In genomic region chr17:38796451-38796850, GRCh38 we compare ENCODE assay signal across 14 cellular contexts. TPM values are rescaled to one million over a fixed set of nuclear protein-coding genes. Genes with fewer than 3 reads are reported as not detected.
DNase-seq lines count a peak whose midpoint lies in the region; ATAC-seq and TF ChIP-seq lines count a peak whose summit lies in the region.
"Had no signal": no experiment of that assay in that cellular context is flagged by ENCODE, and none has a peak within 500 bp of the region (broad histone marks: within the 10 kb centered on the region; RNA-seq: fewer than 3 reads in every experiment).

No MANE protein-coding gene starts in this region.

- POLR2A ChIA-PET in CD8-positive, alpha-beta memory T cell (lab: Charles Lee): no interaction called here

- no peak for DNase-seq in CD8-positive, alpha-beta memory T cell
- no peak for DNase-seq in nephron progenitor cell
- no peak for DNase-seq in right atrium auricular region (ENCODE audit: low spot score)
- DNase-seq in MG63: no peak
- DNase-seq in progenitor cell of endocrine pancreas (ENCODE audit: low spot score, unreplicated experiment): no peak
- DNase-seq: activated effector memory CD4-positive, alpha-beta T cell treated with anti-CD3 and anti-CD28 coated beads, Interleukin-2, amount 50 U/mL, for 16 hours; C1 segment of cervical spinal cord; left cardiac atrium; MM.1S; NCI-H2029; NCI-H510A; OCI-M1 had no signal

- peak overlapping the region in 4 of 7 donors; percentile 11 to 100 (median 92) for H3K4me3 Mint-ChIP-seq in CD8-positive, alpha-beta memory T cell
- peak overlapping the region; percentile 94 for H3K4me3 Mint-ChIP-seq in activated T-helper 17 cell treated with anti-CD3 and anti-CD28 coated beads, Interleukin-2, amount 50 U/mL, for 72 hours
- H3K4me3 Mint-ChIP-seq in nephron progenitor cell (peak overlapping the region; percentile 0), progenitor cell of endocrine pancreas (ENCODE audit: low read depth) (no peak overlapping the region)

- no peak overlapping the region for H3K4me3 ChIP-seq in CD8-positive, alpha-beta memory T cell (ENCODE audit: low read length)
- H3K4me3 ChIP-seq in right atrium auricular region: no peak overlapping the region
- no peak overlapping the region for H3K4me3 ChIP-seq in MG63

- H3K27ac ChIP-seq in CD8-positive, alpha-beta memory T cell (ENCODE audit: low read depth, low read length): no peak overlapping the region
- peak overlapping the region in 1 of 2 donors; percentile 13 for H3K27ac ChIP-seq in right atrium auricular region

- H3K27me3 Mint-ChIP-seq in CD8-positive, alpha-beta memory T cell: no peaks in the 10 kb centered on the region
- no peaks in the 10 kb centered on the region for H3K27me3 Mint-ChIP-seq in activated T-helper 17 cell treated with anti-CD3 and anti-CD28 coated beads, Interleukin-2, amount 50 U/mL, for 72 hours
- peaks cover 5% of the 10 kb centered on the region for H3K27me3 Mint-ChIP-seq in nephron progenitor cell (ENCODE audit: low read depth, poor library complexity)
- no peaks in the 10 kb centered on the region for H3K27me3 Mint-ChIP-seq in progenitor cell of endocrine pancreas

- H3K9me3 ChIP-seq in CD8-positive, alpha-beta memory T cell (ENCODE audit: low read length): no peaks in the 10 kb centered on the region
- H3K9me3 ChIP-seq in right atrium auricular region (no peaks in the 10 kb centered on the region), MG63 (no peaks in the 10 kb centered on the region)

- H3K36me3 ChIP-seq in CD8-positive, alpha-beta memory T cell (ENCODE audit: insufficient read depth, low read length): peaks cover 5% of the 10 kb centered on the region
- H3K36me3 ChIP-seq in right atrium auricular region (peaks cover 5% of the 10 kb centered on the region), MG63 (peaks cover 34% of the 10 kb centered on the region)

- H3K36me3 Mint-ChIP-seq in CD8-positive, alpha-beta memory T cell: peaks cover 0 to 48% (median 4%) of the 10 kb centered on the region in 3 donors
- H3K36me3 Mint-ChIP-seq in activated T-helper 17 cell treated with anti-CD3 and anti-CD28 coated beads, Interleukin-2, amount 50 U/mL, for 72 hours (ENCODE audit: low read depth): peaks cover 64% of the 10 kb centered on the region
- peaks cover 54% of the 10 kb centered on the region for H3K36me3 Mint-ChIP-seq in nephron progenitor cell (ENCODE audit: low read depth)
- H3K36me3 Mint-ChIP-seq in progenitor cell of endocrine pancreas (ENCODE audit: insufficient read depth): peaks cover 3% of the 10 kb centered on the region

- peak overlapping the region in 6 of 8 donors; percentile 7 to 96 (median 38) for H3K27ac Mint-ChIP-seq in CD8-positive, alpha-beta memory T cell
- no peak overlapping the region for H3K27ac Mint-ChIP-seq in activated T-helper 17 cell treated with anti-CD3 and anti-CD28 coated beads, Interleukin-2, amount 50 U/mL, for 72 hours
- H3K27ac Mint-ChIP-seq in nephron progenitor cell (no peak overlapping the region), progenitor cell of endocrine pancreas (no peak overlapping the region)

- no peaks in the 10 kb centered on the region for H3K27me3 ChIP-seq in CD8-positive, alpha-beta memory T cell (ENCODE audit: insufficient read depth, low read length, poor library complexity, severe bottlenecking)
- H3K27me3 ChIP-seq in right atrium auricular region (no peaks in the 10 kb centered on the region), MG63 (no peaks in the 10 kb centered on the region)

- CTCF ChIA-PET in CD8-positive, alpha-beta memory T cell (lab: Charles Lee): no interaction called here

- H3K4me1 ChIP-seq in CD8-positive, alpha-beta memory T cell (ENCODE audit: insufficient read depth, low read length): peaks cover 31% of the 10 kb centered on the region
- H3K4me1 ChIP-seq in right atrium auricular region: peaks cover 0 to 30% of the 10 kb centered on the region in 2 donors

- H3K4me1 Mint-ChIP-seq in CD8-positive, alpha-beta memory T cell: peaks cover 39 to 66% (median 56%) of the 10 kb centered on the region in 3 donors
- peaks cover 38% of the 10 kb centered on the region for H3K4me1 Mint-ChIP-seq in activated T-helper 17 cell treated with anti-CD3 and anti-CD28 coated beads, Interleukin-2, amount 50 U/mL, for 72 hours
- H3K4me1 Mint-ChIP-seq in nephron progenitor cell: peaks cover 49% of the 10 kb centered on the region
- H3K4me1 Mint-ChIP-seq in progenitor cell of endocrine pancreas (ENCODE audit: low read depth): peaks cover 28% of the 10 kb centered on the region

- TF ChIP-seq CTCF in nephron progenitor cell (IDR thresholded peaks at IDR 0.05) (no peak), right atrium auricular region (IDR thresholded peaks at IDR 0.05) (no peak), progenitor cell of endocrine pancreas (IDR thresholded peaks at IDR 0.05; ENCODE audit: unreplicated experiment) (no peak)

- H3K9me3 Mint-ChIP-seq in CD8-positive, alpha-beta memory T cell: no peaks in the 10 kb centered on the region
- no peaks in the 10 kb centered on the region for H3K9me3 Mint-ChIP-seq in activated T-helper 17 cell treated with anti-CD3 and anti-CD28 coated beads, Interleukin-2, amount 50 U/mL, for 72 hours
- no peaks in the 10 kb centered on the region for H3K9me3 Mint-ChIP-seq in nephron progenitor cell
- H3K9me3 Mint-ChIP-seq in progenitor cell of endocrine pancreas (ENCODE audit: low read depth): no peaks in the 10 kb centered on the region

- no peak for ATAC-seq in activated T-helper 17 cell treated with anti-CD3 and anti-CD28 coated beads, Interleukin-2, amount 50 U/mL, for 72 hours (replicated peaks)
- ATAC-seq: left cardiac atrium, SK-N-SH treated with all-trans-retinoic acid at 6 μM for 48 hours had no signal

RNA-seq across cellular contexts. Expression of gene PIP4K2B, which starts 2.9 kb away (rescaled TPM):
- total RNA-seq in CD8-positive, alpha-beta memory T cell: 10 to 100 TPM; 43.4 to 44.6 TPM
- 17.4 TPM for polyA plus RNA-seq in CD8-positive, alpha-beta memory T cell
- 10 to 100 TPM; 37.1 to 43.8 TPM for total RNA-seq in activated T-helper 17 cell treated with anti-CD3 and anti-CD28 coated beads, Interleukin-2, amount 50 U/mL, for 72 hours
- total RNA-seq in right atrium auricular region (10 to 100 TPM; 45.9 to 47.7 TPM), progenitor cell of endocrine pancreas (66.8 and 77.8 TPM in 2 replicates)
- 49.1 and 73.8 TPM in 2 replicates for total RNA-seq in MG63 (2014; rRNA removed; shearing (Covaris generic); ENCODE audit: low replicate concordance)

RNA-seq across cellular contexts. Expression of gene CWC25, which starts 28.7 kb away (rescaled TPM):
- total RNA-seq in CD8-positive, alpha-beta memory T cell: 10 to 100 TPM; 31.3 to 31.7 TPM
- polyA plus RNA-seq in CD8-positive, alpha-beta memory T cell: 11.5 TPM
- 10 to 100 TPM; 28.1 to 37.1 TPM for total RNA-seq in activated T-helper 17 cell treated with anti-CD3 and anti-CD28 coated beads, Interleukin-2, amount 50 U/mL, for 72 hours
- total RNA-seq in right atrium auricular region (1 to 10 TPM; 9.0 to 9.5 TPM), progenitor cell of endocrine pancreas (17.1 and 19.9 TPM in 2 replicates)
- 19.2 and 21.3 TPM in 2 replicates for total RNA-seq in MG63 (2014; rRNA removed; shearing (Covaris generic); ENCODE audit: low replicate concordance)

RNA-seq across cellular contexts. Expression of gene PSMB3, which starts 43.9 kb away (rescaled TPM):
- 100 to 1,000 TPM; 317 to 323 TPM for total RNA-seq in CD8-positive, alpha-beta memory T cell
- 431 TPM for polyA plus RNA-seq in CD8-positive, alpha-beta memory T cell
- total RNA-seq in activated T-helper 17 cell treated with anti-CD3 and anti-CD28 coated beads, Interleukin-2, amount 50 U/mL, for 72 hours: 100 to 1,000 TPM; 235 to 375 TPM
- 100 to 1,000 TPM; 185 to 200 TPM for total RNA-seq in right atrium auricular region
- total RNA-seq in MG63 (2014; rRNA removed; shearing (Covaris generic); ENCODE audit: low replicate concordance): 494 and 524 TPM in 2 replicates
- total RNA-seq in progenitor cell of endocrine pancreas: 134 and 138 TPM in 2 replicates

RNA-seq across cellular contexts. Expression of gene PCGF2, which starts 48.3 kb away (rescaled TPM):
- under 1 TPM; 0.72 to 0.89 TPM for total RNA-seq in CD8-positive, alpha-beta memory T cell
- polyA plus RNA-seq in CD8-positive, alpha-beta memory T cell: 0.09 TPM
- 1 to 10 TPM; 1.6 to 4.3 TPM for total RNA-seq in activated T-helper 17 cell treated with anti-CD3 and anti-CD28 coated beads, Interleukin-2, amount 50 U/mL, for 72 hours
- total RNA-seq in right atrium auricular region (10 to 100 TPM in 1 of 2 donors, 1 to 10 TPM in 1; 5.9 to 12.1 TPM), progenitor cell of endocrine pancreas (109 and 112 TPM in 2 replicates)
- 3.3 and 3.4 TPM in 2 replicates for total RNA-seq in MG63 (2014; rRNA removed; shearing (Covaris generic); ENCODE audit: low replicate concordance)

RNA-seq across cellular contexts. Expression of gene RPL23, which starts 57.1 kb away (rescaled TPM):
- 1,000 to 10,000 TPM; 1,857 to 1,911 TPM for total RNA-seq in CD8-positive, alpha-beta memory T cell
- 1,010 TPM for polyA plus RNA-seq in CD8-positive, alpha-beta memory T cell
- 1,000 to 10,000 TPM; 1,686 to 2,077 TPM for total RNA-seq in activated T-helper 17 cell treated with anti-CD3 and anti-CD28 coated beads, Interleukin-2, amount 50 U/mL, for 72 hours
- total RNA-seq in right atrium auricular region (100 to 1,000 TPM; 640 to 985 TPM), progenitor cell of endocrine pancreas (1,623 and 1,642 TPM in 2 replicates)
- 2,314 and 3,514 TPM in 2 replicates for total RNA-seq in MG63 (2014; rRNA removed; shearing (Covaris generic); ENCODE audit: low replicate concordance)

Comparison
In these comparisons a context has a peak if more than half of its experiments do, and no peak if none do; other contexts are left out.
1. H3K27ac Mint-ChIP-seq: peak in CD8-positive, alpha-beta memory T cell (6 of 8); none in activated T-helper 17 cell treated with anti-CD3 and anti-CD28 coated beads, Interleukin-2, amount 50 U/mL, for 72 hours (single experiment), nephron progenitor cell (single experiment) and progenitor cell of endocrine pancreas (single experiment).